In genomic region chr7:73622909-73623797, GRCh38 we compare ENCODE assay signal across 10 cellular contexts. TPM values are rescaled to one million over a fixed set of nuclear protein-coding genes. Genes with fewer than 3 reads are reported as not detected.
DNase-seq lines count a peak whose midpoint lies in the region; ATAC-seq and TF ChIP-seq lines count a peak whose summit lies in the region.
"Had no signal": no experiment of that assay in that cellular context is flagged by ENCODE, and none has a peak within 500 bp of the region (broad histone marks: within the 10 kb centered on the region; RNA-seq: fewer than 3 reads in every experiment).

No MANE protein-coding gene starts in this region.

- H3K27me3 ChIP-seq in liver (ENCODE audit: control insufficient read depth in 4 of 4, insufficient read depth in 4 of 4, low read length in 3 of 4) (no peaks in the 10 kb centered on the region), transverse colon (peaks cover 67% of the 10 kb centered on the region)

- peak overlapping the region; percentile 31 for H3K4me3 Mint-ChIP-seq in activated T-cell treated with anti-CD3 and anti-CD28 coated beads, Interleukin-2, amount 50 U/mL, for 24 hours
- peak overlapping the region; percentile 54 to 84 (median 80) for H3K4me3 Mint-ChIP-seq in brain

- H3K4me1 Mint-ChIP-seq in activated T-cell treated with anti-CD3 and anti-CD28 coated beads, Interleukin-2, amount 50 U/mL, for 24 hours (ENCODE audit: low read depth): peaks cover 9% of the 10 kb centered on the region
- peaks cover 5% of the 10 kb centered on the region for H3K4me1 Mint-ChIP-seq in brain

- H3K4me1 ChIP-seq in liver (ENCODE audit: control insufficient read depth in 4 of 4, insufficient read depth in 4 of 4, low read length in 3 of 4): peaks cover 4 to 44% (median 25%) of the 10 kb centered on the region in 4 donors
- peaks cover 15 to 24% (median 19%) of the 10 kb centered on the region in 4 donors for H3K4me1 ChIP-seq in transverse colon

- peaks cover 64% of the 10 kb centered on the region for H3K27me3 Mint-ChIP-seq in activated T-cell treated with anti-CD3 and anti-CD28 coated beads, Interleukin-2, amount 50 U/mL, for 24 hours
- H3K27me3 Mint-ChIP-seq in brain: peaks cover 98% of the 10 kb centered on the region

- 2% methylated on average over 58 of the region's 58 CpGs for WGBS in liver
- WGBS in transverse colon (ENCODE audit: low coverage in 1 of 2), 2 donors: 7% methylated on average over 42 of the region's 58 CpGs; no CpG with 5 or more reads in 1 of the 2 donors

- H3K9me3 Mint-ChIP-seq in activated T-cell treated with anti-CD3 and anti-CD28 coated beads, Interleukin-2, amount 50 U/mL, for 24 hours: no peaks in the 10 kb centered on the region
- H3K9me3 Mint-ChIP-seq in brain: no peaks in the 10 kb centered on the region
- H3K9me3 Mint-ChIP-seq: CD4-positive, CD25-positive, alpha-beta regulatory T cell had no signal

- intact Hi-C loops in transverse colon (cut with DNase I; ENCODE audit: low total_unique reads): no loop called here

- TF ChIP-seq RAD21 in liver (IDR thresholded peaks at IDR 0.05): peak; percentile 31 to 51

- H3K27ac Mint-ChIP-seq in activated T-cell treated with anti-CD3 and anti-CD28 coated beads, Interleukin-2, amount 50 U/mL, for 24 hours: no peak overlapping the region
- no peak overlapping the region for H3K27ac Mint-ChIP-seq in brain
- H3K27ac Mint-ChIP-seq: CD4-positive, CD25-positive, alpha-beta regulatory T cell had no signal

- DNase-seq in activated T-cell treated with anti-CD3 and anti-CD28 coated beads, Interleukin-2, amount 50 U/mL, for 24 hours: no peak
- DNase-seq in activated T-cell treated with anti-CD3 and anti-CD28 coated beads for 4 hours (no peak), transverse colon (peak; percentile 37)
- no peak for DNase-seq in activated CD8-positive, alpha-beta memory T cell treated with anti-CD3 and anti-CD28 coated beads, Interleukin-2, amount 50 U/mL, for 48 hours
- no peak for DNase-seq in activated CD4-positive, alpha-beta T cell treated with anti-CD3 and anti-CD28 coated beads for 1 hour
- DNase-seq: CD4-positive, CD25-positive, alpha-beta regulatory T cell had no signal

- no peak for TF ChIP-seq EP300 in transverse colon (IDR thresholded peaks at IDR 0.05; ENCODE audit: low read depth)

- peaks cover 0 to 3% (median 0%) of the 10 kb centered on the region in 4 donors for H3K36me3 ChIP-seq in liver (ENCODE audit: control insufficient read depth in 4 of 4, insufficient read depth in 3 of 4, low read depth in 1 of 4, low read length in 3 of 4)
- H3K36me3 ChIP-seq in transverse colon: no peaks in the 10 kb centered on the region

- peak overlapping the region; percentile 67 to 72 for H3K9ac ChIP-seq in liver (ENCODE audit: low read depth in 1 of 2, low read length in 2 of 2)

- TF ChIP-seq POLR2A in transverse colon (IDR thresholded peaks at IDR 0.05): no peak

- H3K27ac ChIP-seq in liver (ENCODE audit: low read depth in 1 of 2, low read length in 2 of 2): peak overlapping the region; percentile 82 to 88
- H3K27ac ChIP-seq in transverse colon: peak overlapping the region in 1 of 4 donors; percentile 37

- H3K9me3 ChIP-seq in liver (ENCODE audit: control insufficient read depth in 4 of 4, low read length in 3 of 4) (no peaks in the 10 kb centered on the region), transverse colon (no peaks in the 10 kb centered on the region)

- no peak for ATAC-seq in HG03175 (IDR thresholded peaks at IDR 0.05; ENCODE audit: unreplicated experiment)

- H3K4me3 ChIP-seq in liver (ENCODE audit: low read depth in 1 of 3, low read length in 3 of 3): peak overlapping the region; percentile 87 to 97 (median 91)
- peak overlapping the region in 3 of 4 donors; percentile 31 to 57 (median 42) for H3K4me3 ChIP-seq in transverse colon

- no peaks in the 10 kb centered on the region for H3K36me3 Mint-ChIP-seq in activated T-cell treated with anti-CD3 and anti-CD28 coated beads, Interleukin-2, amount 50 U/mL, for 24 hours (ENCODE audit: low read depth)
- H3K36me3 Mint-ChIP-seq in brain: no peaks in the 10 kb centered on the region
- H3K36me3 Mint-ChIP-seq: CD4-positive, CD25-positive, alpha-beta regulatory T cell had no signal

- in situ Hi-C loops in transverse colon (cut with MboI; ENCODE audit: low pct_ligation_motif_present in 1 of 4, low pct_unique_long_range_greater_than_20kb in 1 of 4, low sequenced_read_pairs in 3 of 4): no loop called here

- TF ChIP-seq CTCF in brain (conservative IDR thresholded peaks at IDR 0.05): no peak
- TF ChIP-seq CTCF in liver (IDR thresholded peaks at IDR 0.05; ENCODE audit: low read depth, low read length, missing input control): no peak
- TF ChIP-seq CTCF in transverse colon (IDR thresholded peaks at IDR 0.05): no peak

TF ChIP-seq in liver, 16 proteins besides CTCF, POLR2A, EP300 and RAD21:
- TF ChIP-seq FOXA1 (IDR thresholded peaks at IDR 0.05) (peak; percentile 46), JUND (IDR thresholded peaks at IDR 0.05) (peak in 1 of 2 donors; percentile 75), RXRA (IDR thresholded peaks at IDR 0.05) (peak; percentile 97 to 99), GABPA (IDR thresholded peaks at IDR 0.05 in 1 of 2, conservative IDR thresholded peaks at IDR 0.05 in 1 of 2) (no peak), TAF1 (conservative IDR thresholded peaks at IDR 0.05) (peak; percentile 25), REST (IDR thresholded peaks at IDR 0.05) (peak; percentile 66), HNF4G (IDR thresholded peaks at IDR 0.05) (peak; percentile 85), YY1 (IDR thresholded peaks at IDR 0.05) (peak; percentile 73), NR2F2 (IDR thresholded peaks at IDR 0.05) (peak; percentile 70), ZBTB33 (IDR thresholded peaks at IDR 0.05) (peak; percentile 91), FOXA2 (IDR thresholded peaks at IDR 0.05) (peak; percentile 46), HNF4A (conservative IDR thresholded peaks at IDR 0.05) (peak; percentile 95 to 96), EGR1 (IDR thresholded peaks at IDR 0.05; ENCODE audit: low read depth in 2 of 2) (peak; percentile 68 to 93), SP1 (IDR thresholded peaks at IDR 0.05) (peak; percentile 92)
- TF ChIP-seq, protein P1, sequence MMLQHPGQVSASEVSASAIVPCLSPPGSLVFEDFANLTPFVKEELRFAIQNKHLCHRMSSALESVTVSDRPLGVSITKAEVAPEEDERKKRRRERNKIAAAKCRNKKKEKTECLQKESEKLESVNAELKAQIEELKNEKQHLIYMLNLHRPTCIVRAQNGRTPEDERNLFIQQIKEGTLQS (IDR thresholded peaks at IDR 0.05): peak; percentile 64
- TF ChIP-seq, protein P2, sequence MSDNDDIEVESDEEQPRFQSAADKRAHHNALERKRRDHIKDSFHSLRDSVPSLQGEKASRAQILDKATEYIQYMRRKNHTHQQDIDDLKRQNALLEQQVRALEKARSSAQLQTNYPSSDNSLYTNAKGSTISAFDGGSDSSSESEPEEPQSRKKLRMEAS (IDR thresholded peaks at IDR 0.05): peak; percentile 91

RNA-seq across cellular contexts. Expression of gene MLXIPL, which starts 1.2 kb away (rescaled TPM):
- polyA plus RNA-seq in brain (ENCODE audit: insufficient read depth, low read depth, low replicate concordance) (4.0 TPM), liver (100 to 1,000 TPM; 148 to 316 TPM)
- total RNA-seq in liver (100 to 1,000 TPM in 1 of 2 donors, 10 to 100 TPM in 1; 50.3 to 384 TPM), transverse colon (100 to 1,000 TPM in 1 of 4 donors, 10 to 100 TPM in 3; 17.3 to 106 (median 28.4) TPM)
- total RNA-seq: CD4-positive, CD25-positive, alpha-beta regulatory T cell; fibroblast of villous mesenchyme had no signal
- polyA plus RNA-seq: CD4-positive, CD25-positive, alpha-beta regulatory T cell had no signal

RNA-seq across cellular contexts. Expression of gene VPS37D, which starts 44.5 kb away (rescaled TPM):
- polyA plus RNA-seq in brain (ENCODE audit: insufficient read depth, low read depth, low replicate concordance) (20.4 TPM), liver (1 to 10 TPM in 1 of 2 donors, under 1 TPM in 1; 0.38 to 1.6 TPM)
- total RNA-seq in liver (1 to 10 TPM in 1 of 2 donors, under 1 TPM in 1; 0.98 to 3.3 TPM), transverse colon (1 to 10 TPM in 1 of 4 donors, under 1 TPM in 1, not detected in 2; 0.82 to 3.5 TPM)

RNA-seq across cellular contexts. Expression of gene TBL2, which starts 44.8 kb away (rescaled TPM):
- polyA plus RNA-seq in brain (ENCODE audit: insufficient read depth, low read depth, low replicate concordance) (25.0 TPM), liver (10 to 100 TPM; 10.9 to 21.5 TPM)
- total RNA-seq in liver (10 to 100 TPM; 16.5 to 36.6 TPM), transverse colon (10 to 100 TPM; 31.9 to 56.3 (median 46.2) TPM)
